Comparison of ENCODE assay signal across 8 cellular contexts in genomic region chrX:48475295-48475694, GRCh38. TPM values are rescaled to one million over a fixed set of nuclear protein-coding genes. Genes with fewer than 3 reads are reported as not detected.
DNase-seq lines count a peak whose midpoint lies in the region; ATAC-seq, FAIRE-seq and TF ChIP-seq lines count a peak whose summit lies in the region.

No MANE protein-coding gene starts in this region.

- intact Hi-C loops in pancreas (cut with DNase I), result no loop called here

- H3K9me3 ChIP-seq in OCI-LY3 (ENCODE audit: insufficient read depth, low read length) (no peaks in the 10 kb centered on the region), endodermal cell (ENCODE audit: control insufficient read depth, low read length) (no peaks in the 10 kb centered on the region), pancreas (no peaks in the 10 kb centered on the region)

- H3K9me3 Mint-ChIP-seq in endodermal cell, result peaks cover 80% of the 10 kb centered on the region

- TF ChIP-seq CTCF in OCI-LY3 (IDR thresholded peaks at IDR 0.05; ENCODE audit: low read depth, low read length) (no peak), endodermal cell (conservative IDR thresholded peaks at IDR 0.05) (no peak), pancreas (IDR thresholded peaks at IDR 0.05) (no peak)

- H3K4me3 ChIP-seq in OCI-LY3 (ENCODE audit: low read length) (peak overlapping the region; percentile 94), endodermal cell (ENCODE audit: low read length) (peak overlapping the region; percentile 92), pancreas (peak overlapping the region in 3 of 4 donors; percentile 48 to 59 (median 55))

- H3K36me3 Mint-ChIP-seq in endodermal cell (ENCODE audit: low read depth), result peaks cover 18% of the 10 kb centered on the region

- 6% methylated on average over 2 of the region's 5 CpGs; no CpG with 5 or more reads in 1 of the 2 experiments for WGBS in endodermal cell (ENCODE audit: insufficient coverage in 1 of 2, insufficient read length in 1 of 2), 2 experiments
- WGBS in pancreas, 2 donors, result 0 to 35% methylated on average over 5 of the region's 5 CpGs

- peak overlapping the region; percentile 66 for H3K4me2 ChIP-seq in OCI-LY3 (ENCODE audit: low read length)

- H3K9ac ChIP-seq in OCI-LY3 (ENCODE audit: low read length) (peak overlapping the region; percentile 98), endodermal cell (ENCODE audit: extremely low read depth, low read length, poor library complexity, severe bottlenecking) (peak overlapping the region; percentile 77)

- H3K27ac Mint-ChIP-seq in endodermal cell, result peak overlapping the region; percentile 90

- ATAC-seq in pancreas (peak in 3 of 4 donors; percentile 35 to 53 (median 39)), HG03108 (IDR thresholded peaks at IDR 0.05; ENCODE audit: unreplicated experiment) (no peak), GM21423 (IDR thresholded peaks at IDR 0.05; ENCODE audit: unreplicated experiment) (no peak)

- H3K27me3 ChIP-seq in OCI-LY3 (ENCODE audit: low read depth, low read length) (no peaks in the 10 kb centered on the region), endodermal cell (ENCODE audit: control insufficient read depth, insufficient read depth, low read length, poor library complexity, severe bottlenecking) (no peaks in the 10 kb centered on the region), pancreas (no peaks in the 10 kb centered on the region)

- peak; percentile 3 for DNase-seq in EH (ENCODE audit: low read depth)
- no peak for DNase-seq in endodermal cell
- no peak for DNase-seq in pancreas
- DNase-seq in NCI-H2171 treated with DMSO at 0.1 percent for 48 hours (lab: John Stamatoyannopoulos, UW), result no peak
- no peak for DNase-seq in DMS 273 (lab: John Stamatoyannopoulos, UW; ENCODE audit: unreplicated experiment)

- H3K27me3 Mint-ChIP-seq in endodermal cell (ENCODE audit: insufficient read depth), result no peaks in the 10 kb centered on the region

- peak overlapping the region; percentile 74 for H3K27ac ChIP-seq in OCI-LY3 (ENCODE audit: low read length)
- H3K27ac ChIP-seq in endodermal cell (ENCODE audit: low read depth, low read length), result no peak overlapping the region
- H3K27ac ChIP-seq in pancreas, result peak overlapping the region in 3 of 4 donors; percentile 34 to 57 (median 50)

- no peaks in the 10 kb centered on the region for H4K20me1 ChIP-seq in OCI-LY3 (ENCODE audit: insufficient read depth, low read length)

- H3K4me1 Mint-ChIP-seq in endodermal cell, result peaks cover 23% of the 10 kb centered on the region

- H3K36me3 ChIP-seq in OCI-LY3 (replicated peaks; ENCODE audit: low read depth, low read length) (no peaks in the 10 kb centered on the region), endodermal cell (ENCODE audit: control insufficient read depth, insufficient read depth, low read length) (peaks cover 10% of the 10 kb centered on the region), pancreas (no peaks in the 10 kb centered on the region)

- H2AFZ ChIP-seq in OCI-LY3 (ENCODE audit: low read depth, low read length), result peak overlapping the region; percentile 90; the same call in 1 of the 2 replicates

- H3K4me1 ChIP-seq in OCI-LY3 (ENCODE audit: low read length) (peaks cover 15% of the 10 kb centered on the region), endodermal cell (ENCODE audit: control insufficient read depth, insufficient read depth, low read length) (peaks cover 8% of the 10 kb centered on the region), pancreas (no peaks in the 10 kb centered on the region)

- peaks cover 50% of the 10 kb centered on the region for H3K79me2 ChIP-seq in OCI-LY3 (ENCODE audit: low read length)

- peak overlapping the region; percentile 69 for H3K4me3 Mint-ChIP-seq in endodermal cell

- FAIRE-seq in pancreas (lab: Jason Lieb, UNC), result no peak

RNA-seq across cellular contexts. Expression of gene FTSJ1, which starts 0.7 kb away (rescaled TPM):
- 10 to 100 TPM; 47.3 to 54.3 TPM for total RNA-seq in endodermal cell
- polyA plus RNA-seq in endodermal cell (2013, experiment 1 of 2), result 46.1 TPM
- polyA plus RNA-seq in endodermal cell (2013, experiment 2 of 2), result 43.6 TPM
- total RNA-seq in pancreas, result 10 to 100 TPM; 14.8 to 24.0 (median 17.9) TPM
- polyA plus RNA-seq in pancreas, result 10 to 100 TPM; 32.2 to 35.5 TPM

RNA-seq across cellular contexts. Expression of gene SLC38A5, which starts 5.2 kb away (rescaled TPM):
- total RNA-seq in endodermal cell (10 to 100 TPM; 22.4 to 40.7 TPM), pancreas (100 to 1,000 TPM in 4 of 6 donors, 10 to 100 TPM in 2; 63.3 to 235 (median 140) TPM)
- polyA plus RNA-seq in endodermal cell (2013, experiment 1 of 2), result 23.3 TPM
- 26.2 TPM for polyA plus RNA-seq in endodermal cell (2013, experiment 2 of 2)
- polyA plus RNA-seq in pancreas, result 100 to 1,000 TPM; 250 to 373 TPM

RNA-seq across cellular contexts. Expression of gene PORCN, which starts 33.5 kb away (rescaled TPM):
- total RNA-seq in endodermal cell (10 to 100 TPM; 51.1 to 54.4 TPM), pancreas (1 to 10 TPM; 2.9 to 4.0 (median 3.7) TPM)
- 40.1 TPM for polyA plus RNA-seq in endodermal cell (2013, experiment 1 of 2)
- polyA plus RNA-seq in endodermal cell (2013, experiment 2 of 2), result 45.9 TPM
- 1 to 10 TPM; 7.5 to 8.5 TPM for polyA plus RNA-seq in pancreas

RNA-seq across cellular contexts. Expression of gene EBP, which starts 46.3 kb away (rescaled TPM):
- total RNA-seq in endodermal cell (100 to 1,000 TPM; 105 to 119 TPM), pancreas (10 to 100 TPM; 13.3 to 21.5 (median 19.8) TPM)
- polyA plus RNA-seq in endodermal cell (2013, experiment 1 of 2), result 155 TPM
- polyA plus RNA-seq in endodermal cell (2013, experiment 2 of 2), result 164 TPM
- polyA plus RNA-seq in pancreas, result 10 to 100 TPM; 38.1 to 43.4 TPM

Comparison
In these comparisons a context has a peak if more than half of its experiments do, and no peak if none do; other contexts are left out.
1. ATAC-seq: peak in pancreas (3 of 4); none in HG03108 (single experiment) and GM21423 (single experiment).
2. RNA of gene PORCN, which starts 33.5 kb away (total RNA-seq): 51.1 to 54.4 TPM in endodermal cell; 2.9 to 4.0 TPM in pancreas; every median in the first group is over 10 times any median in the second.
3. Peak in every context shown above with its lines, with median percentiles within 50 percentile points of each other: H3K4me3 ChIP-seq.